ENCODE assay signal across 12 cellular contexts in genomic region chr15:63593705-63594671, GRCh38. TPM values are rescaled to one million over a fixed set of nuclear protein-coding genes. Genes with fewer than 3 reads are reported as not detected.
DNase-seq lines count a peak whose midpoint lies in the region; ATAC-seq and TF ChIP-seq lines count a peak whose summit lies in the region.
"Had no signal": no experiment of that assay in that cellular context is flagged by ENCODE, and none has a peak within 500 bp of the region (broad histone marks: within the 10 kb centered on the region; RNA-seq: fewer than 3 reads in every experiment).

No MANE protein-coding gene starts in this region.

- CTCF ChIA-PET in activated CD4-positive, alpha-beta T cell treated with anti-CD3 and anti-CD28 coated beads, Interleukin-2, amount 10 ng/mL, durations not matched to agents 7 days and 5 days (lab: Charles Lee) = interaction anchor here (0.6 to 1.0 kb wide), 2 partner anchors 127 to 154 kb away, joined by 3 to 6 read pairs; no protein-coding TSS in a partner anchor

- no peaks in the 10 kb centered on the region for H3K79me2 ChIP-seq in DND-41 (ENCODE audit: insufficient read depth, low read length)

- H3K9ac ChIP-seq in DND-41 (ENCODE audit: low read depth, low read length) = no peak overlapping the region

- no peaks in the 10 kb centered on the region for H4K20me1 ChIP-seq in DND-41 (ENCODE audit: insufficient read depth, low read length)

- no peak overlapping the region for H3K4me3 Mint-ChIP-seq in activated CD4-positive, alpha-beta T cell treated with anti-CD3 and anti-CD28 coated beads, Interleukin-2, amount 10 ng/mL, durations not matched to agents 7 days and 5 days

- peak overlapping the region; percentile 68 for H3K27ac Mint-ChIP-seq in activated CD4-positive, alpha-beta T cell treated with anti-CD3 and anti-CD28 coated beads, Interleukin-2, amount 10 ng/mL, durations not matched to agents 7 days and 5 days

- no peaks in the 10 kb centered on the region for H3K27me3 ChIP-seq in DND-41 (ENCODE audit: insufficient read depth, low read length, poor library complexity)
- H3K27me3 ChIP-seq: pancreas had no signal

- peaks cover 56% of the 10 kb centered on the region for H3K36me3 Mint-ChIP-seq in activated CD4-positive, alpha-beta T cell treated with anti-CD3 and anti-CD28 coated beads, Interleukin-2, amount 10 ng/mL, durations not matched to agents 7 days and 5 days (ENCODE audit: low read depth)

- DNase-seq in DND-41 (no peak), GM20000 (ENCODE audit: low spot score) (no peak)
- DNase-seq in activated CD4-positive, alpha-beta T cell treated with anti-CD3 and anti-CD28 coated beads, Interleukin-2, amount 10 ng/mL, durations not matched to agents 7 days and 5 days = no peak
- peak; percentile 43 for DNase-seq in stimulated activated CD4-positive, alpha-beta T cell treated with anti-CD3 and anti-CD28 coated beads, Interleukin-4, amount 100 ng/mL, for 1 hour
- DNase-seq: NCI-H2029, OCI-M1, pancreas had no signal

- ATAC-seq in DND-41 (ENCODE audit: insufficient read depth, low read depth) = peak; percentile 29; the same call in 1 of the 3 replicates
- peak; percentile 12 for ATAC-seq in esophagus mucosa
- no peak for ATAC-seq in GM18873 (IDR thresholded peaks at IDR 0.05; ENCODE audit: low FRiP score, unreplicated experiment)
- ATAC-seq in HG02763 (IDR thresholded peaks at IDR 0.05; ENCODE audit: unreplicated experiment) = no peak
- ATAC-seq in GM18519 (IDR thresholded peaks at IDR 0.05; ENCODE audit: low FRiP score, unreplicated experiment) = no peak
- ATAC-seq: pancreas had no signal

- H3K9me3 Mint-ChIP-seq in activated CD4-positive, alpha-beta T cell treated with anti-CD3 and anti-CD28 coated beads, Interleukin-2, amount 10 ng/mL, durations not matched to agents 7 days and 5 days = no peaks in the 10 kb centered on the region

- peaks cover 55% of the 10 kb centered on the region for H3K4me1 Mint-ChIP-seq in activated CD4-positive, alpha-beta T cell treated with anti-CD3 and anti-CD28 coated beads, Interleukin-2, amount 10 ng/mL, durations not matched to agents 7 days and 5 days

- H3K4me2 ChIP-seq in DND-41 (ENCODE audit: insufficient read depth, low read length) = no peak overlapping the region

- TF ChIP-seq CTCF in DND-41 (IDR thresholded peaks at IDR 0.05; ENCODE audit: borderline replicate concordance, extremely low read depth, low read length, poor library complexity, severe bottlenecking) (no peak), GM20000 (IDR thresholded peaks at IDR 0.05; ENCODE audit: extremely low read depth, missing control alignments) (no peak)

- H3K4me3 ChIP-seq in DND-41 (ENCODE audit: low read depth in 1 of 2, low read length in 2 of 2) = no peak overlapping the region
- H3K4me3 ChIP-seq: pancreas had no signal

- H3K36me3 ChIP-seq in DND-41 (ENCODE audit: insufficient read depth, low read length) = peaks cover 41% of the 10 kb centered on the region

- POLR2A ChIA-PET in activated CD4-positive, alpha-beta T cell treated with anti-CD3 and anti-CD28 coated beads, Interleukin-2, amount 10 ng/mL, durations not matched to agents 7 days and 5 days (lab: Charles Lee) = no interaction called here

- H3K4me1 ChIP-seq in DND-41 (ENCODE audit: insufficient read depth, low read length) = no peaks in the 10 kb centered on the region

- H3K27ac ChIP-seq in DND-41 (ENCODE audit: low read length) = no peak overlapping the region
- H3K27ac ChIP-seq: pancreas, VCaP had no signal

- no peaks in the 10 kb centered on the region for H3K27me3 Mint-ChIP-seq in activated CD4-positive, alpha-beta T cell treated with anti-CD3 and anti-CD28 coated beads, Interleukin-2, amount 10 ng/mL, durations not matched to agents 7 days and 5 days

- no peak overlapping the region for H2AFZ ChIP-seq in DND-41 (ENCODE audit: low read depth, low read length)

- no peaks in the 10 kb centered on the region for H3K9me3 ChIP-seq in DND-41 (ENCODE audit: insufficient read depth, low read length, severe bottlenecking)
- H3K9me3 ChIP-seq: pancreas had no signal

RNA-seq across cellular contexts. Expression of gene FBXL22, which starts 3.2 kb away (rescaled TPM):
- total RNA-seq in activated CD4-positive, alpha-beta T cell treated with anti-CD3 and anti-CD28 coated beads, Interleukin-2, amount 10 ng/mL, durations not matched to agents 7 days and 5 days = under 1 TPM; 0.79 to 0.81 TPM
- 1.2 TPM for total RNA-seq in esophagus mucosa

Comparison
In these comparisons a context has a peak if more than half of its experiments do, and no peak if none do; other contexts are left out.
1. ATAC-seq: peak in DND-41 (single experiment) and esophagus mucosa (single experiment); none in GM18873 (single experiment), HG02763 (single experiment) and GM18519 (single experiment).